Comparison of ENCODE assay signal across 8 cellular contexts in the genomic region with DNA sequence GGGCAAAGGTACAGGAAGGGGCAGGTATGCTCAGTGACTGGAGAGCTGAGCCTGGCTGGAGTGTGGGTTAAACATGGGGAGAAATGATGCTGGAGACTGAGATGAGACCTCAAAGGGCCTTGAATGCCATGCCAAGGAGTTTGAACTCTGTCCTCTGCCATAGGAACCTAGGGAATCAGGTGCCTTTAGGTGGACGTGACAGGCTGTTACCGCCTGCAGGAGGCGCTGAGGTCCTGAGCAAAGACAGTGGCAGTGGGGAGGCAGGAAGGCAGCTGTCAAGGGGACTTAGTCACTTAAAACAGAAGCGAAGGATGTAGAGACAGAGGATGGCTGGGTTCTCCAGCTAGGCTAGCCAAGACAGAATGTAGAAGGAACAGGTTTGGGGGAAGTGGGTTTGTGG. TPM values are rescaled to one million over a fixed set of nuclear protein-coding genes. Genes with fewer than 3 reads are reported as not detected.
DNase-seq lines count a peak whose midpoint lies in the region; ATAC-seq and TF ChIP-seq lines count a peak whose summit lies in the region.

No MANE protein-coding gene starts in this region.

- peak overlapping the region; percentile 64 for H3K27ac Mint-ChIP-seq in activated naive CD4-positive, alpha-beta T cell treated with anti-CD3 and anti-CD28 coated beads, Interleukin-2, amount 10 ng/mL, durations not matched to agents 7 days and 5 days

- CTCF ChIA-PET in activated naive CD4-positive, alpha-beta T cell treated with anti-CD3 and anti-CD28 coated beads, Interleukin-2, amount 10 ng/mL, durations not matched to agents 7 days and 5 days (lab: Charles Lee) = interaction anchor here (1.0 to 1.3 kb wide), 2 partner anchors 20 to 413 kb away, joined by 3 read pairs; no protein-coding TSS in a partner anchor

- no peak overlapping the region for H3K4me3 ChIP-seq in mucosa of descending colon

- peaks cover 12% of the 10 kb centered on the region for H3K36me3 ChIP-seq in mucosa of descending colon (ENCODE audit: low read depth)

- no peaks in the 10 kb centered on the region for H3K9me3 ChIP-seq in mucosa of descending colon

- no peak for TF ChIP-seq CTCF in mucosa of descending colon (IDR thresholded peaks at IDR 0.05)

- no peaks in the 10 kb centered on the region for H3K9me3 Mint-ChIP-seq in activated naive CD4-positive, alpha-beta T cell treated with anti-CD3 and anti-CD28 coated beads, Interleukin-2, amount 10 ng/mL, durations not matched to agents 7 days and 5 days

- no peaks in the 10 kb centered on the region for H3K4me1 ChIP-seq in mucosa of descending colon (ENCODE audit: low read depth)

- peak; percentile 59 for DNase-seq in EH (ENCODE audit: low read depth)
- peak; percentile 63 for DNase-seq in LHCN-M2 (ENCODE audit: low read depth)
- peak; percentile 62 for DNase-seq in activated naive CD4-positive, alpha-beta T cell treated with anti-CD3 and anti-CD28 coated beads, Interleukin-2, amount 10 ng/mL, durations not matched to agents 7 days and 5 days
- DNase-seq in mucosa of descending colon = peak in 2 of 3 donors; percentile 27 to 42
- no peak for DNase-seq in effector CD4-positive, alpha-beta T cell
- no peak for DNase-seq in T-helper 9 cell

- ATAC-seq in mucosa of descending colon (peak; percentile 56), GM18868 (IDR thresholded peaks at IDR 0.05; ENCODE audit: unreplicated experiment) (no peak), GM19324 (IDR thresholded peaks at IDR 0.05; ENCODE audit: low FRiP score, unreplicated experiment) (no peak)

- peaks cover 16% of the 10 kb centered on the region for H3K4me1 Mint-ChIP-seq in activated naive CD4-positive, alpha-beta T cell treated with anti-CD3 and anti-CD28 coated beads, Interleukin-2, amount 10 ng/mL, durations not matched to agents 7 days and 5 days

- intact Hi-C loops in mucosa of descending colon (cut with DNase I, micrococcal nuclease) = loop anchor here in 1 of 2 donors (10.0 kb wide), 1 partner anchor 53 kb away; no protein-coding TSS in a partner anchor

- H3K36me3 Mint-ChIP-seq in activated naive CD4-positive, alpha-beta T cell treated with anti-CD3 and anti-CD28 coated beads, Interleukin-2, amount 10 ng/mL, durations not matched to agents 7 days and 5 days = peaks cover 53% of the 10 kb centered on the region

- H3K4me3 Mint-ChIP-seq in activated naive CD4-positive, alpha-beta T cell treated with anti-CD3 and anti-CD28 coated beads, Interleukin-2, amount 10 ng/mL, durations not matched to agents 7 days and 5 days = no peak overlapping the region

- H3K27me3 Mint-ChIP-seq in activated naive CD4-positive, alpha-beta T cell treated with anti-CD3 and anti-CD28 coated beads, Interleukin-2, amount 10 ng/mL, durations not matched to agents 7 days and 5 days = no peaks in the 10 kb centered on the region

RNA-seq across cellular contexts. Expression of a gene that starts 9.1 kb away (rescaled TPM):
- total RNA-seq in LHCN-M2 (2014; rRNA removed) = 233 and 303 TPM in 2 replicates
- 330 TPM for polyA plus RNA-seq in LHCN-M2 (2012)
- total RNA-seq in mucosa of descending colon = 100 to 1,000 TPM; 129 to 197 (median 145) TPM

RNA-seq across cellular contexts. Expression of a gene that starts 13.5 kb away (rescaled TPM):
- total RNA-seq in LHCN-M2 (2014; rRNA removed) (6.4 and 7.7 TPM in 2 replicates), mucosa of descending colon (10 to 100 TPM; 23.8 to 30.7 (median 25.5) TPM)
- 43.1 TPM for polyA plus RNA-seq in LHCN-M2 (2012)

RNA-seq across cellular contexts. Expression of a gene that starts 31.5 kb away (rescaled TPM):
- total RNA-seq in LHCN-M2 (2014; rRNA removed) (7.4 and 9.9 TPM in 2 replicates), mucosa of descending colon (100 to 1,000 TPM in 1 of 3 donors, 10 to 100 TPM in 2; 60.8 to 101 (median 91.8) TPM)
- polyA plus RNA-seq in LHCN-M2 (2012) = 61.0 TPM

RNA-seq across cellular contexts. Expression of a gene that starts 37.7 kb away (rescaled TPM):
- total RNA-seq in LHCN-M2 (2014; rRNA removed) = 65.9 and 68.3 TPM in 2 replicates
- 30.6 TPM for polyA plus RNA-seq in LHCN-M2 (2012)
- total RNA-seq in mucosa of descending colon = 10 to 100 TPM; 16.7 to 44.8 (median 20.6) TPM

RNA-seq across cellular contexts. Expression of a gene that starts 56.5 kb away (rescaled TPM):
- total RNA-seq in LHCN-M2 (2014; rRNA removed) (21.4 and 26.8 TPM in 2 replicates), mucosa of descending colon (100 to 1,000 TPM in 2 of 3 donors, 10 to 100 TPM in 1; 90.1 to 164 (median 112) TPM)
- polyA plus RNA-seq in LHCN-M2 (2012) = 19.6 TPM

Comparison
In these comparisons a context has a peak if more than half of its experiments do, and no peak if none do; other contexts are left out.
1. DNase-seq: peak in EH (single experiment), LHCN-M2 (single experiment), activated naive CD4-positive, alpha-beta T cell treated with anti-CD3 and anti-CD28 coated beads, Interleukin-2, amount 10 ng/mL, durations not matched to agents 7 days and 5 days (single experiment) and mucosa of descending colon (2 of 3); none in effector CD4-positive, alpha-beta T cell (single experiment) and T-helper 9 cell (single experiment).